In genomic region chr17:2399572-2400473, GRCh38 we compare ENCODE assay signal across 1 cellular context.
TF ChIP-seq lines count a peak whose summit lies in the region.

No MANE protein-coding gene starts in this region.

TF ChIP-seq in WTC11, 78 proteins besides CTCF, POLR2A, EP300 and RAD21 (continued from another document):
- TF ChIP-seq, protein P1, sequence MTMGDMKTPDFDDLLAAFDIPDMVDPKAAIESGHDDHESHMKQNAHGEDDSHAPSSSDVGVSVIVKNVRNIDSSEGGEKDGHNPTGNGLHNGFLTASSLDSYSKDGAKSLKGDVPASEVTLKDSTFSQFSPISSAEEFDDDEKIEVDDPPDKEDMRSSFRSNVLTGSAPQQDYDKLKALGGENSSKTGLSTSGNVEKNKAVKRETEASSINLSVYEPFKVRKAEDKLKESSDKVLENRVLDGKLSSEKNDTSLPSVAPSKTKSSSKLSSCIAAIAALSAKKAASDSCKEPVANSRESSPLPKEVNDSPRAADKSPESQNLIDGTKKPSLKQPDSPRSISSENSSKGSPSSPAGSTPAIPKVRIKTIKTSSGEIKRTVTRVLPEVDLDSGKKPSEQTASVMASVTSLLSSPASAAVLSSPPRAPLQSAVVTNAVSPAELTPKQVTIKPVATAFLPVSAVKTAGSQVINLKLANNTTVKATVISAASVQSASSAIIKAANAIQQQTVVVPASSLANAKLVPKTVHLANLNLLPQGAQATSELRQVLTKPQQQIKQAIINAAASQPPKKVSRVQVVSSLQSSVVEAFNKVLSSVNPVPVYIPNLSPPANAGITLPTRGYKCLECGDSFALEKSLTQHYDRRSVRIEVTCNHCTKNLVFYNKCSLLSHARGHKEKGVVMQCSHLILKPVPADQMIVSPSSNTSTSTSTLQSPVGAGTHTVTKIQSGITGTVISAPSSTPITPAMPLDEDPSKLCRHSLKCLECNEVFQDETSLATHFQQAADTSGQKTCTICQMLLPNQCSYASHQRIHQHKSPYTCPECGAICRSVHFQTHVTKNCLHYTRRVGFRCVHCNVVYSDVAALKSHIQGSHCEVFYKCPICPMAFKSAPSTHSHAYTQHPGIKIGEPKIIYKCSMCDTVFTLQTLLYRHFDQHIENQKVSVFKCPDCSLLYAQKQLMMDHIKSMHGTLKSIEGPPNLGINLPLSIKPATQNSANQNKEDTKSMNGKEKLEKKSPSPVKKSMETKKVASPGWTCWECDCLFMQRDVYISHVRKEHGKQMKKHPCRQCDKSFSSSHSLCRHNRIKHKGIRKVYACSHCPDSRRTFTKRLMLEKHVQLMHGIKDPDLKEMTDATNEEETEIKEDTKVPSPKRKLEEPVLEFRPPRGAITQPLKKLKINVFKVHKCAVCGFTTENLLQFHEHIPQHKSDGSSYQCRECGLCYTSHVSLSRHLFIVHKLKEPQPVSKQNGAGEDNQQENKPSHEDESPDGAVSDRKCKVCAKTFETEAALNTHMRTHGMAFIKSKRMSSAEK (CRISPR knock-in tag; IDR thresholded peaks at IDR 0.05; ENCODE audit: borderline replicate concordance) = no peak
- TF ChIP-seq, protein P2, sequence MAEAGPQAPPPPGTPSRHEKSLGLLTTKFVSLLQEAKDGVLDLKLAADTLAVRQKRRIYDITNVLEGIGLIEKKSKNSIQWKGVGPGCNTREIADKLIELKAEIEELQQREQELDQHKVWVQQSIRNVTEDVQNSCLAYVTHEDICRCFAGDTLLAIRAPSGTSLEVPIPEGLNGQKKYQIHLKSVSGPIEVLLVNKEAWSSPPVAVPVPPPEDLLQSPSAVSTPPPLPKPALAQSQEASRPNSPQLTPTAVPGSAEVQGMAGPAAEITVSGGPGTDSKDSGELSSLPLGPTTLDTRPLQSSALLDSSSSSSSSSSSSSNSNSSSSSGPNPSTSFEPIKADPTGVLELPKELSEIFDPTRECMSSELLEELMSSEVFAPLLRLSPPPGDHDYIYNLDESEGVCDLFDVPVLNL (CRISPR knock-in tag; IDR thresholded peaks at IDR 0.05; ENCODE audit: borderline replicate concordance, low read depth) = no peak
- TF ChIP-seq MXD4 (CRISPR knock-in tag; IDR thresholded peaks at IDR 0.05; ENCODE audit: borderline replicate concordance) (no peak), ZNF396 (CRISPR knock-in tag; IDR thresholded peaks at IDR 0.05; ENCODE audit: borderline replicate concordance) (no peak), SP1 (CRISPR knock-in tag; conservative IDR thresholded peaks at IDR 0.05) (peak; percentile 97), STAT6 (CRISPR knock-in tag; conservative IDR thresholded peaks at IDR 0.05; ENCODE audit: low read depth) (no peak), TP53 (CRISPR knock-in tag; IDR thresholded peaks at IDR 0.05) (no peak), ERG (CRISPR knock-in tag; IDR thresholded peaks at IDR 0.05) (no peak), MLX (CRISPR knock-in tag; IDR thresholded peaks at IDR 0.05) (no peak), ZNF416 (CRISPR knock-in tag; IDR thresholded peaks at IDR 0.05) (no peak), PRRX2 (CRISPR knock-in tag; IDR thresholded peaks at IDR 0.05) (no peak), SOX15 (CRISPR knock-in tag; IDR thresholded peaks at IDR 0.05) (no peak), RELA (CRISPR knock-in tag; IDR thresholded peaks at IDR 0.05; ENCODE audit: borderline replicate concordance) (no peak), ZNF317 (CRISPR knock-in tag; IDR thresholded peaks at IDR 0.05; ENCODE audit: borderline replicate concordance, low read depth) (no peak), CBFB (CRISPR knock-in tag; IDR thresholded peaks at IDR 0.05; ENCODE audit: low read depth) (no peak), SMAD3 (CRISPR knock-in tag; IDR thresholded peaks at IDR 0.05; ENCODE audit: borderline replicate concordance) (no peak), GRHL2 (CRISPR knock-in tag; IDR thresholded peaks at IDR 0.05; ENCODE audit: insufficient replicate concordance, severe bottlenecking) (no peak), CREB1 (CRISPR knock-in tag; IDR thresholded peaks at IDR 0.05) (no peak), PREB (CRISPR knock-in tag; IDR thresholded peaks at IDR 0.05; ENCODE audit: borderline replicate concordance) (no peak), ZNF263 (CRISPR knock-in tag; IDR thresholded peaks at IDR 0.05; ENCODE audit: low read depth) (no peak), JUN (CRISPR knock-in tag; IDR thresholded peaks at IDR 0.05) (no peak), KAT7 (CRISPR knock-in tag; IDR thresholded peaks at IDR 0.05; ENCODE audit: borderline replicate concordance) (peak; percentile 56; the same call in 1 of the 2 replicates), JAZF1 (CRISPR knock-in tag; IDR thresholded peaks at IDR 0.05) (no peak), FOXK1 (CRISPR knock-in tag; IDR thresholded peaks at IDR 0.05) (peak; percentile 98)
- TF ChIP-seq, protein P3, sequence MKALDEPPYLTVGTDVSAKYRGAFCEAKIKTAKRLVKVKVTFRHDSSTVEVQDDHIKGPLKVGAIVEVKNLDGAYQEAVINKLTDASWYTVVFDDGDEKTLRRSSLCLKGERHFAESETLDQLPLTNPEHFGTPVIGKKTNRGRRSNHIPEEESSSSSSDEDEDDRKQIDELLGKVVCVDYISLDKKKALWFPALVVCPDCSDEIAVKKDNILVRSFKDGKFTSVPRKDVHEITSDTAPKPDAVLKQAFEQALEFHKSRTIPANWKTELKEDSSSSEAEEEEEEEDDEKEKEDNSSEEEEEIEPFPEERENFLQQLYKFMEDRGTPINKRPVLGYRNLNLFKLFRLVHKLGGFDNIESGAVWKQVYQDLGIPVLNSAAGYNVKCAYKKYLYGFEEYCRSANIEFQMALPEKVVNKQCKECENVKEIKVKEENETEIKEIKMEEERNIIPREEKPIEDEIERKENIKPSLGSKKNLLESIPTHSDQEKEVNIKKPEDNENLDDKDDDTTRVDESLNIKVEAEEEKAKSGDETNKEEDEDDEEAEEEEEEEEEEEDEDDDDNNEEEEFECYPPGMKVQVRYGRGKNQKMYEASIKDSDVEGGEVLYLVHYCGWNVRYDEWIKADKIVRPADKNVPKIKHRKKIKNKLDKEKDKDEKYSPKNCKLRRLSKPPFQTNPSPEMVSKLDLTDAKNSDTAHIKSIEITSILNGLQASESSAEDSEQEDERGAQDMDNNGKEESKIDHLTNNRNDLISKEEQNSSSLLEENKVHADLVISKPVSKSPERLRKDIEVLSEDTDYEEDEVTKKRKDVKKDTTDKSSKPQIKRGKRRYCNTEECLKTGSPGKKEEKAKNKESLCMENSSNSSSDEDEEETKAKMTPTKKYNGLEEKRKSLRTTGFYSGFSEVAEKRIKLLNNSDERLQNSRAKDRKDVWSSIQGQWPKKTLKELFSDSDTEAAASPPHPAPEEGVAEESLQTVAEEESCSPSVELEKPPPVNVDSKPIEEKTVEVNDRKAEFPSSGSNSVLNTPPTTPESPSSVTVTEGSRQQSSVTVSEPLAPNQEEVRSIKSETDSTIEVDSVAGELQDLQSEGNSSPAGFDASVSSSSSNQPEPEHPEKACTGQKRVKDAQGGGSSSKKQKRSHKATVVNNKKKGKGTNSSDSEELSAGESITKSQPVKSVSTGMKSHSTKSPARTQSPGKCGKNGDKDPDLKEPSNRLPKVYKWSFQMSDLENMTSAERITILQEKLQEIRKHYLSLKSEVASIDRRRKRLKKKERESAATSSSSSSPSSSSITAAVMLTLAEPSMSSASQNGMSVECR (CRISPR knock-in tag; IDR thresholded peaks at IDR 0.05; ENCODE audit: borderline replicate concordance) = no peak; the same call in 1 of the 2 replicates
- TF ChIP-seq, protein P4, sequence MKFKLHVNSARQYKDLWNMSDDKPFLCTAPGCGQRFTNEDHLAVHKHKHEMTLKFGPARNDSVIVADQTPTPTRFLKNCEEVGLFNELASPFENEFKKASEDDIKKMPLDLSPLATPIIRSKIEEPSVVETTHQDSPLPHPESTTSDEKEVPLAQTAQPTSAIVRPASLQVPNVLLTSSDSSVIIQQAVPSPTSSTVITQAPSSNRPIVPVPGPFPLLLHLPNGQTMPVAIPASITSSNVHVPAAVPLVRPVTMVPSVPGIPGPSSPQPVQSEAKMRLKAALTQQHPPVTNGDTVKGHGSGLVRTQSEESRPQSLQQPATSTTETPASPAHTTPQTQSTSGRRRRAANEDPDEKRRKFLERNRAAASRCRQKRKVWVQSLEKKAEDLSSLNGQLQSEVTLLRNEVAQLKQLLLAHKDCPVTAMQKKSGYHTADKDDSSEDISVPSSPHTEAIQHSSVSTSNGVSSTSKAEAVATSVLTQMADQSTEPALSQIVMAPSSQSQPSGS (CRISPR knock-in tag; IDR thresholded peaks at IDR 0.05; ENCODE audit: borderline replicate concordance, low read depth) = no peak
TF ChIP-seq in WTC11: peak in this region for 13.
